Comparison of ENCODE assay signal across 8 cellular contexts in genomic region chr1:209805875-209806760, GRCh38. TPM values are rescaled to one million over a fixed set of nuclear protein-coding genes. Genes with fewer than 3 reads are reported as not detected.
A peak's percentile ranks its signal among the peaks of the same experiment; 100 is the strongest.
DNase-seq lines count a peak whose midpoint lies in the region; ATAC-seq and TF ChIP-seq lines count a peak whose summit lies in the region.

TSS of gene IRF6 (minus strand) at chr1:209806142. CDS start at chr1:209801413, 4,729 bp downstream.

- H3K27ac Mint-ChIP-seq in GM23338, result peak within 1 kb of the TSS; percentile 98

- peak within 1 kb of the TSS; percentile 97 for H3K4me3 Mint-ChIP-seq in GM23338

- H3K27ac ChIP-seq in GM23338 (ENCODE audit: low read depth), result peak within 1 kb of the TSS; percentile 93

- H3K9me3 Mint-ChIP-seq in GM23338, result no peaks in the 10 kb centered on the region

- no peaks in the 10 kb centered on the region; the same call in 1 of the 2 replicates for H4K20me1 ChIP-seq in GM23338 (replicated peaks; ENCODE audit: insufficient read depth)

- TF ChIP-seq CTCF in GM23338 (conservative IDR thresholded peaks at IDR 0.05; ENCODE audit: low read depth in 2 of 2), result no peak

- peaks cover 11% of the 10 kb centered on the region for H3K79me2 ChIP-seq in GM23338 (replicated peaks; ENCODE audit: insufficient read depth)

- H3K36me3 Mint-ChIP-seq in GM23338 (ENCODE audit: low read depth), result no peaks in the 10 kb centered on the region

- DNase-seq in DMS53 treated with DMSO at 0.1 percent for 48 hours (lab: John Stamatoyannopoulos, UW; ENCODE audit: unreplicated experiment) (peak; percentile 96), GM23338 (ENCODE audit: low spot score) (peak; percentile 98), NCI-H1105 treated with DMSO at 0.1 percent for 48 hours (lab: John Stamatoyannopoulos, UW) (peak; percentile 83), dedifferentiated amniotic fluid mesenchymal stem cell (ENCODE audit: extremely low spot score) (peak; percentile 66), left kidney (ENCODE audit: low read depth, low spot score) (peak; percentile 95), NCI-H82 (lab: John Stamatoyannopoulos, UW) (no peak)
- DNase-seq in activated CD4-positive, alpha-beta T cell treated with anti-CD3 and anti-CD28 coated beads for 48 hours, result peak; percentile 74
- DNase-seq in stimulated activated CD4-positive, alpha-beta T cell treated with anti-CD3 and anti-CD28 coated beads, Interleukin-4, amount 100 ng/mL, for 48 hours (ENCODE audit: low read depth in 2 of 2), result peak; percentile 32 to 56

- H2AFZ ChIP-seq in GM23338, result peak within 1 kb of the TSS; percentile 99

- H3K9me2 ChIP-seq in GM23338 (ENCODE audit: insufficient read depth), result no peaks in the 10 kb centered on the region

- peak within 1 kb of the TSS; percentile 95 for H3K4me2 ChIP-seq in GM23338

- H3K4me3 ChIP-seq in GM23338, result peak within 1 kb of the TSS; percentile 91

- ATAC-seq in GM23338, result peak; percentile 95

- no peaks in the 10 kb centered on the region for H3F3A ChIP-seq in GM23338 (replicated peaks; ENCODE audit: low read depth)

- peaks cover 9% of the 10 kb centered on the region for H3K4me1 ChIP-seq in GM23338 (ENCODE audit: insufficient read depth)

- H3K36me3 ChIP-seq in GM23338 (ENCODE audit: insufficient read depth), result no peaks in the 10 kb centered on the region

- H3K4me1 Mint-ChIP-seq in GM23338, result peaks cover 11% of the 10 kb centered on the region

- peaks cover 3% of the 10 kb centered on the region for H3K27me3 Mint-ChIP-seq in GM23338 (ENCODE audit: insufficient read depth, low read depth, poor library complexity)

- no peaks in the 10 kb centered on the region for H3K27me3 ChIP-seq in GM23338 (ENCODE audit: insufficient read depth)

TF ChIP-seq in GM23338, 12 proteins besides CTCF, POLR2A, EP300 and RAD21:
- TF ChIP-seq ZNF114 (CRISPR knock-in tag; IDR thresholded peaks at IDR 0.05) (no peak), EZH2phosphoT487 (IDR thresholded peaks at IDR 0.05; ENCODE audit: unreplicated experiment) (no peak), ZNF331 (CRISPR knock-in tag; IDR thresholded peaks at IDR 0.05; ENCODE audit: low read depth) (no peak), NANOG (IDR thresholded peaks at IDR 0.05; ENCODE audit: borderline replicate concordance) (no peak), CREB1 (CRISPR knock-in tag; IDR thresholded peaks at IDR 0.05; ENCODE audit: low read depth) (peak; percentile 73), ETS1 (IDR thresholded peaks at IDR 0.05) (no peak), STAT1 (IDR thresholded peaks at IDR 0.05; ENCODE audit: unreplicated experiment) (no peak), EZH2 (IDR thresholded peaks at IDR 0.05; ENCODE audit: low read depth, unreplicated experiment) (no peak), POLR2AphosphoS5 (IDR thresholded peaks at IDR 0.05; ENCODE audit: low read depth) (peak; percentile 84), ZNF462 (CRISPR knock-in tag; IDR thresholded peaks at IDR 0.05) (no peak), REST (IDR thresholded peaks at IDR 0.05; ENCODE audit: unreplicated experiment) (no peak), JUNB (IDR thresholded peaks at IDR 0.05; ENCODE audit: unreplicated experiment) (no peak)
TF ChIP-seq in GM23338: peak in this region for 2.

RNA-seq across cellular contexts. Expression of gene IRF6, which starts in this region (rescaled TPM):
- 9.3 and 11.7 TPM in 2 replicates for total RNA-seq in GM23338 (2014; rRNA removed; shearing (Covaris generic))
- 4.5 and 4.6 TPM in 2 replicates for polyA plus RNA-seq in GM23338 (2016; fragmentation: Nextera tagmentation; extraction: Ambion mirVana)
